8 cellular contexts compared by ENCODE assay signal in genomic region chr9:136138566-136138965, GRCh38. TPM values are rescaled to one million over a fixed set of nuclear protein-coding genes. Genes with fewer than 3 reads are reported as not detected.
DNase-seq lines count a peak whose midpoint lies in the region; ATAC-seq and TF ChIP-seq lines count a peak whose summit lies in the region.

No MANE protein-coding gene starts in this region.

- in situ Hi-C loops in GM23248 (cut with MboI) = no loop called here

- CTCF ChIA-PET in RWPE1 (lab: Yijun Ruan, JAX) = interaction anchor here (0.5 to 1.5 kb wide), 5 partner anchors 16 to 1186 kb away, joined by 3 to 9 read pairs (median 4); no protein-coding TSS in a partner anchor

- ATAC-seq in left lobe of liver = no peak
- ATAC-seq in GM21619 (IDR thresholded peaks at IDR 0.05; ENCODE audit: unreplicated experiment) = no peak
- ATAC-seq in HG03432 (IDR thresholded peaks at IDR 0.05; ENCODE audit: unreplicated experiment) = no peak
- no peak for ATAC-seq in GM18907 (IDR thresholded peaks at IDR 0.05; ENCODE audit: unreplicated experiment)

- H3K4me3 ChIP-seq in BLaER1 treated with 17β-estradiol and CSF1 and Interleukin-3, amounts not matched to agents 10 nM and 100 nM = no peak overlapping the region
- no peak overlapping the region for H3K4me3 ChIP-seq in GM23248

- peaks cover 0 to 42% (median 0%) of the 10 kb centered on the region in 11 experiments; a peak in 8 of 22 replicates for H4K20me1 ChIP-seq in BLaER1 treated with 17β-estradiol and CSF1 and Interleukin-3, amounts not matched to agents 10 nM and 100 nM
- no peaks in the 10 kb centered on the region for H4K20me1 ChIP-seq in GM23248 (ENCODE audit: insufficient read depth)

- no peaks in the 10 kb centered on the region for H3K9me2 ChIP-seq in GM23248 (ENCODE audit: insufficient read depth)

- peak; percentile 28; the same call in 1 of the 2 replicates for TF ChIP-seq CTCF in RWPE1 (conservative IDR thresholded peaks at IDR 0.05; ENCODE audit: low read depth)

- no peaks in the 10 kb centered on the region for H3K36me3 ChIP-seq in BLaER1 treated with 17β-estradiol and CSF1 and Interleukin-3, amounts not matched to agents 10 nM and 100 nM
- no peaks in the 10 kb centered on the region for H3K36me3 ChIP-seq in GM23248 (ENCODE audit: low read depth)

- no peak for TF ChIP-seq POLR2A in erythroblast (IDR thresholded peaks at IDR 0.05; ENCODE audit: low read length)

- H3K4me1 ChIP-seq in BLaER1 treated with 17β-estradiol and CSF1 and Interleukin-3, amounts not matched to agents 10 nM and 100 nM = peaks cover 2 to 63% (median 50%) of the 10 kb centered on the region in 10 experiments; a peak in 18 of 20 replicates
- no peaks in the 10 kb centered on the region for H3K4me1 ChIP-seq in GM23248 (ENCODE audit: insufficient read depth)

- H3K79me2 ChIP-seq in GM23248 (ENCODE audit: insufficient read depth) = no peaks in the 10 kb centered on the region

- H3K9me3 ChIP-seq in BLaER1 treated with 17β-estradiol and CSF1 and Interleukin-3, amounts not matched to agents 10 nM and 100 nM (replicated peaks in 1 of 11) = no peaks in the 10 kb centered on the region
- H3K9me3 ChIP-seq in GM23248 (ENCODE audit: low read depth) = no peaks in the 10 kb centered on the region

- no peak overlapping the region for H2AFZ ChIP-seq in GM23248

- peak overlapping the region in 9 of 11 experiments; percentile 15 to 88 (median 65); a peak in 18 of 22 replicates for H3K4me2 ChIP-seq in BLaER1 treated with 17β-estradiol and CSF1 and Interleukin-3, amounts not matched to agents 10 nM and 100 nM
- H3K4me2 ChIP-seq in GM23248 (ENCODE audit: unreplicated experiment) = no peak overlapping the region

- POLR2A ChIA-PET in RWPE1 (lab: Yijun Ruan, JAX; ENCODE audit: low non-redundant PET) = no interaction called here

- DNase-seq in GM23248 (peak; percentile 30), RWPE1 (ENCODE audit: low spot score) (no peak), erythroblast (lab: John Stamatoyannopoulos, UW) (peak; percentile 61 to 75), left lobe of liver (ENCODE audit: low spot score) (no peak)

- H3K27ac ChIP-seq in BLaER1 treated with 17β-estradiol and CSF1 and Interleukin-3, amounts not matched to agents 10 nM and 100 nM = no peak overlapping the region
- no peak overlapping the region for H3K27ac ChIP-seq in GM23248
- H3K27ac ChIP-seq in RWPE1 = no peak overlapping the region

- no peaks in the 10 kb centered on the region for H3F3A ChIP-seq in GM23248 (ENCODE audit: insufficient read depth)

- H3K27me3 ChIP-seq in BLaER1 treated with 17β-estradiol and CSF1 and Interleukin-3, amounts not matched to agents 10 nM and 100 nM = peaks cover 14 to 29% (median 22%) of the 10 kb centered on the region in 11 experiments
- peaks cover 39% of the 10 kb centered on the region for H3K27me3 ChIP-seq in GM23248 (replicated peaks; ENCODE audit: insufficient read depth)

- WGBS in GM23248 (ENCODE audit: low coverage in 1 of 2, low lambda C conversion rate in 2 of 2, missing lambda C conversion rate in 2 of 2), 2 experiments = 11 to 12% methylated on average over 9 of the region's 9 CpGs

- no peak overlapping the region for H3K9ac ChIP-seq in BLaER1 treated with 17β-estradiol and CSF1 and Interleukin-3, amounts not matched to agents 10 nM and 100 nM
- no peak overlapping the region for H3K9ac ChIP-seq in GM23248

RNA-seq across cellular contexts. Expression of gene TMEM250, which starts 19.9 kb away (rescaled TPM):
- total RNA-seq in GM23248 (2014; rRNA removed; shearing (Covaris generic)) = 69.7 and 94.0 TPM in 2 replicates
- polyA plus RNA-seq in GM23248 (2016; fragmentation: Nextera tagmentation; extraction: Ambion mirVana) = 25.2 and 25.9 TPM in 2 replicates
- total RNA-seq in left lobe of liver = 18.2 TPM

RNA-seq across cellular contexts. Expression of gene NACC2, which starts 43.5 kb away (rescaled TPM):
- 30.7 and 35.9 TPM in 2 replicates for total RNA-seq in GM23248 (2014; rRNA removed; shearing (Covaris generic))
- 5.2 and 5.3 TPM in 2 replicates for polyA plus RNA-seq in GM23248 (2016; fragmentation: Nextera tagmentation; extraction: Ambion mirVana)
- 18.4 TPM for total RNA-seq in left lobe of liver

Comparison
In these comparisons a context has a peak if more than half of its experiments do, and no peak if none do; other contexts are left out.
1. DNase-seq: peak in GM23248 (single experiment) and erythroblast (2 of 2); none in RWPE1 (single experiment) and left lobe of liver (single experiment).